ENCODE assay signal across 17 cellular contexts in genomic region chr2:82007051-82007664, GRCh38.
DNase-seq lines count a peak whose midpoint lies in the region; ATAC-seq and TF ChIP-seq lines count a peak whose summit lies in the region.
"Had no signal": no experiment of that assay in that cellular context is flagged by ENCODE, and none has a peak within 500 bp of the region (broad histone marks: within the 10 kb centered on the region; RNA-seq: fewer than 3 reads in every experiment).

No MANE protein-coding gene starts in this region.

- H3K4me2 ChIP-seq in HCT116 (ENCODE audit: low read length) (no peak overlapping the region), MM.1S (ENCODE audit: low read depth, low read length) (no peak overlapping the region)

- TF ChIP-seq RAD21 in HCT116 (IDR thresholded peaks at IDR 0.05; ENCODE audit: low read depth), result no peak

- TF ChIP-seq CTCF in HCT116 (IDR thresholded peaks at IDR 0.05 in 2 of 3, conservative IDR thresholded peaks at IDR 0.05 in 1 of 3; ENCODE audit: borderline replicate concordance in 1 of 3, insufficient read depth in 1 of 3, low read depth in 2 of 3, low read length in 2 of 3) (no peak), epithelial cell of esophagus (IDR thresholded peaks at IDR 0.05; ENCODE audit: insufficient read depth, low read depth, low read length, missing control alignments) (no peak), MM.1S (IDR thresholded peaks at IDR 0.05; ENCODE audit: low read length) (no peak)

- no peaks in the 10 kb centered on the region for H3K9me3 ChIP-seq in HCT116 (ENCODE audit: control insufficient read depth in 1 of 2, insufficient read depth in 1 of 2, low read depth in 1 of 2, low read length in 2 of 2)
- no peaks in the 10 kb centered on the region for H3K9me3 ChIP-seq in MM.1S (replicated peaks; ENCODE audit: insufficient read depth, low read length)
- H3K9me3 ChIP-seq: BE2C had no signal

- POLR2A ChIA-PET in HCT116 (lab: Charles Lee), result no interaction called here

- H3K27ac ChIP-seq in HCT116 (ENCODE audit: low read depth, low read length) (no peak overlapping the region), MM.1S (ENCODE audit: low read length) (no peak overlapping the region)

- H3K79me2 ChIP-seq in HCT116 (ENCODE audit: insufficient read depth, low read length) (no peaks in the 10 kb centered on the region), MM.1S (ENCODE audit: low read length) (no peaks in the 10 kb centered on the region)

- H3K9me2 ChIP-seq in HCT116 (ENCODE audit: insufficient read depth), result no peaks in the 10 kb centered on the region
- H3K9me2 ChIP-seq in MM.1S (replicated peaks; ENCODE audit: insufficient read depth, low read length), result no peaks in the 10 kb centered on the region

- RAD21 ChIA-PET in HCT116 (lab: Charles Lee; ENCODE audit: low non-redundant PET in 1 of 2, low total read pairs in 2 of 2, uncharacterized antibody in 2 of 2, unreplicated experiment in 2 of 2), result no interaction called here

- CTCF ChIA-PET in HCT116 (lab: Charles Lee), result no interaction called here

- DNase-seq in HCT116 (ENCODE audit: low read depth, low spot score) (no peak), RKO (ENCODE audit: low spot score) (peak; percentile 0), epithelial cell of esophagus (ENCODE audit: low read depth) (peak; percentile 7), MM.1S (no peak)
- DNase-seq in stimulated activated CD4-positive, alpha-beta T cell treated with anti-CD3 and anti-CD28 coated beads, Interleukin-1b, Interleukin-23, amount 100 ng/mL, for 48 hours, result no peak
- DNase-seq: BE2C; Calu3; CD4-positive, alpha-beta memory T cell; DMS79; HCEC 1CT; Kasumi-1; NCI-H1417 treated with DMSO at 0.1 percent for 48 hours; NCI-H2029; NCI-H2171; NCI-H748 treated with DMSO at 0.1 percent for 48 hours had no signal

- TF ChIP-seq POLR2A in HCT116 (IDR thresholded peaks at IDR 0.05; ENCODE audit: borderline replicate concordance, extremely low read depth, insufficient read depth, insufficient read length), result no peak

- H3K36me3 ChIP-seq in HCT116 (ENCODE audit: control insufficient read depth in 1 of 2, insufficient read depth in 2 of 2, low read length in 2 of 2) (no peaks in the 10 kb centered on the region), MM.1S (replicated peaks; ENCODE audit: insufficient read depth, low read length) (no peaks in the 10 kb centered on the region)
- H3K36me3 ChIP-seq: BE2C had no signal

- H3K4me3 ChIP-seq in HCT116 (replicated peaks in 1 of 2; ENCODE audit: low read depth in 1 of 2, low read length in 2 of 2), result no peak overlapping the region
- H3K4me3 ChIP-seq in epithelial cell of esophagus (ENCODE audit: low read length), result no peak overlapping the region
- no peak overlapping the region for H3K4me3 ChIP-seq in MM.1S (ENCODE audit: low read length)

- H2AFZ ChIP-seq in HCT116 (ENCODE audit: low read depth, low read length, poor library complexity, severe bottlenecking) (peak overlapping the region; percentile 17), MM.1S (ENCODE audit: low read length) (no peak overlapping the region)

- ATAC-seq in HCT116, result no peak
- ATAC-seq in GM18858 (IDR thresholded peaks at IDR 0.05; ENCODE audit: unreplicated experiment), result no peak
- no peak for ATAC-seq in activated CD4-positive, CD25-positive, alpha-beta regulatory T cell treated with anti-CD3 and anti-CD28 coated beads, Interleukin-2, amount 50 U/mL, for 24 hours

- no peaks in the 10 kb centered on the region for H4K20me1 ChIP-seq in HCT116 (ENCODE audit: insufficient read depth)
- no peaks in the 10 kb centered on the region for H4K20me1 ChIP-seq in MM.1S (ENCODE audit: insufficient read depth, low read length)

- no TSS peak for BruUV-seq in HCT116 (replicated peaks; lab: Mats Ljungman, UMichigan)

- H3K9ac ChIP-seq in HCT116 (ENCODE audit: low read length) (no peak overlapping the region), MM.1S (ENCODE audit: low read length) (no peak overlapping the region)

- H3K4me1 ChIP-seq in HCT116 (ENCODE audit: control insufficient read depth in 1 of 2, insufficient read depth in 2 of 2, low read length in 2 of 2) (no peaks in the 10 kb centered on the region), MM.1S (ENCODE audit: low read length) (no peaks in the 10 kb centered on the region)
- H3K4me1 ChIP-seq: BE2C had no signal

- intact Hi-C loops in HCT116 (cut with micrococcal nuclease), result no loop called here

- H3K27me3 ChIP-seq in HCT116 (ENCODE audit: insufficient read depth, low read length) (no peaks in the 10 kb centered on the region), MM.1S (replicated peaks; ENCODE audit: insufficient read depth, low read length) (no peaks in the 10 kb centered on the region)
- H3K27me3 ChIP-seq: BE2C had no signal

- no peaks in the 10 kb centered on the region for H3F3A ChIP-seq in MM.1S (ENCODE audit: insufficient read depth, low read length)

TF ChIP-seq in HCT116, 20 proteins besides CTCF, POLR2A, EP300 and RAD21:
- no peak for TF ChIP-seq EZH2 (IDR thresholded peaks at IDR 0.05)
- TF ChIP-seq, protein P1, sequence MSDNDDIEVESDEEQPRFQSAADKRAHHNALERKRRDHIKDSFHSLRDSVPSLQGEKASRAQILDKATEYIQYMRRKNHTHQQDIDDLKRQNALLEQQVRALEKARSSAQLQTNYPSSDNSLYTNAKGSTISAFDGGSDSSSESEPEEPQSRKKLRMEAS (IDR thresholded peaks at IDR 0.05), result no peak
- TF ChIP-seq, protein P2, sequence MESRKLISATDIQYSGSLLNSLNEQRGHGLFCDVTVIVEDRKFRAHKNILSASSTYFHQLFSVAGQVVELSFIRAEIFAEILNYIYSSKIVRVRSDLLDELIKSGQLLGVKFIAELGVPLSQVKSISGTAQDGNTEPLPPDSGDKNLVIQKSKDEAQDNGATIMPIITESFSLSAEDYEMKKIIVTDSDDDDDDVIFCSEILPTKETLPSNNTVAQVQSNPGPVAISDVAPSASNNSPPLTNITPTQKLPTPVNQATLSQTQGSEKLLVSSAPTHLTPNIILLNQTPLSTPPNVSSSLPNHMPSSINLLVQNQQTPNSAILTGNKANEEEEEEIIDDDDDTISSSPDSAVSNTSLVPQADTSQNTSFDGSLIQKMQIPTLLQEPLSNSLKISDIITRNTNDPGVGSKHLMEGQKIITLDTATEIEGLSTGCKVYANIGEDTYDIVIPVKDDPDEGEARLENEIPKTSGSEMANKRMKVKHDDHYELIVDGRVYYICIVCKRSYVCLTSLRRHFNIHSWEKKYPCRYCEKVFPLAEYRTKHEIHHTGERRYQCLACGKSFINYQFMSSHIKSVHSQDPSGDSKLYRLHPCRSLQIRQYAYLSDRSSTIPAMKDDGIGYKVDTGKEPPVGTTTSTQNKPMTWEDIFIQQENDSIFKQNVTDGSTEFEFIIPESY (IDR thresholded peaks at IDR 0.05; ENCODE audit: extremely low read depth, insufficient replicate concordance, low read length), result no peak
- TF ChIP-seq CBX3 (IDR thresholded peaks at IDR 0.05; ENCODE audit: low read depth), result no peak
- TF ChIP-seq POLR2AphosphoS5 (IDR thresholded peaks at IDR 0.05; ENCODE audit: low read depth, low read length), result no peak
- no peak for TF ChIP-seq YY1 (IDR thresholded peaks at IDR 0.05; ENCODE audit: extremely low read depth, insufficient replicate concordance, low read depth, low read length)
TF ChIP-seq in HCT116: peak in this region for 0.

Comparison
In these comparisons a context has a peak if more than half of its experiments do, and no peak if none do; other contexts are left out.
1. DNase-seq: peak in RKO (single experiment) and epithelial cell of esophagus (single experiment); none in HCT116 (single experiment), stimulated activated CD4-positive, alpha-beta T cell treated with anti-CD3 and anti-CD28 coated beads, Interleukin-1b, Interleukin-23, amount 100 ng/mL, for 48 hours (single experiment) and MM.1S (single experiment).